Comparison of ENCODE assay signal across 1 cellular context in genomic region chr17:42098747-42099399, GRCh38.
TF ChIP-seq lines count a peak whose summit lies in the region.

No MANE protein-coding gene starts in this region.

TF ChIP-seq in GM12878, 131 proteins besides CTCF, POLR2A, EP300 and RAD21:
- TF ChIP-seq JUNB (IDR thresholded peaks at IDR 0.05) (no peak), BCL3 (IDR thresholded peaks at IDR 0.05; ENCODE audit: borderline replicate concordance, insufficient read depth, low read depth, low read length, poor library complexity, severe bottlenecking) (no peak), YBX1 (IDR thresholded peaks at IDR 0.05) (no peak), POU2F2 (IDR thresholded peaks at IDR 0.05; ENCODE audit: borderline replicate concordance, low read depth, low read length) (no peak), E2F8 (IDR thresholded peaks at IDR 0.05; ENCODE audit: low read depth, partially characterized antibody) (no peak), E2F4 (IDR thresholded peaks at IDR 0.05; ENCODE audit: low read depth, low read length) (no peak)
